Comparison of ENCODE assay signal across 1 cellular context in genomic region chr19:46728693-46729339, GRCh38.
TF ChIP-seq lines count a peak whose summit lies in the region.

No MANE protein-coding gene starts in this region.

TF ChIP-seq in K562, 482 proteins besides CTCF, POLR2A, EP300 and RAD21 (continued from another document):
- TF ChIP-seq, protein P1, sequence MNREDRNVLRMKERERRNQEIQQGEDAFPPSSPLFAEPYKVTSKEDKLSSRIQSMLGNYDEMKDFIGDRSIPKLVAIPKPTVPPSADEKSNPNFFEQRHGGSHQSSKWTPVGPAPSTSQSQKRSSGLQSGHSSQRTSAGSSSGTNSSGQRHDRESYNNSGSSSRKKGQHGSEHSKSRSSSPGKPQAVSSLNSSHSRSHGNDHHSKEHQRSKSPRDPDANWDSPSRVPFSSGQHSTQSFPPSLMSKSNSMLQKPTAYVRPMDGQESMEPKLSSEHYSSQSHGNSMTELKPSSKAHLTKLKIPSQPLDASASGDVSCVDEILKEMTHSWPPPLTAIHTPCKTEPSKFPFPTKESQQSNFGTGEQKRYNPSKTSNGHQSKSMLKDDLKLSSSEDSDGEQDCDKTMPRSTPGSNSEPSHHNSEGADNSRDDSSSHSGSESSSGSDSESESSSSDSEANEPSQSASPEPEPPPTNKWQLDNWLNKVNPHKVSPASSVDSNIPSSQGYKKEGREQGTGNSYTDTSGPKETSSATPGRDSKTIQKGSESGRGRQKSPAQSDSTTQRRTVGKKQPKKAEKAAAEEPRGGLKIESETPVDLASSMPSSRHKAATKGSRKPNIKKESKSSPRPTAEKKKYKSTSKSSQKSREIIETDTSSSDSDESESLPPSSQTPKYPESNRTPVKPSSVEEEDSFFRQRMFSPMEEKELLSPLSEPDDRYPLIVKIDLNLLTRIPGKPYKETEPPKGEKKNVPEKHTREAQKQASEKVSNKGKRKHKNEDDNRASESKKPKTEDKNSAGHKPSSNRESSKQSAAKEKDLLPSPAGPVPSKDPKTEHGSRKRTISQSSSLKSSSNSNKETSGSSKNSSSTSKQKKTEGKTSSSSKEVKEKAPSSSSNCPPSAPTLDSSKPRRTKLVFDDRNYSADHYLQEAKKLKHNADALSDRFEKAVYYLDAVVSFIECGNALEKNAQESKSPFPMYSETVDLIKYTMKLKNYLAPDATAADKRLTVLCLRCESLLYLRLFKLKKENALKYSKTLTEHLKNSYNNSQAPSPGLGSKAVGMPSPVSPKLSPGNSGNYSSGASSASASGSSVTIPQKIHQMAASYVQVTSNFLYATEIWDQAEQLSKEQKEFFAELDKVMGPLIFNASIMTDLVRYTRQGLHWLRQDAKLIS (CRISPR knock-in tag; IDR thresholded peaks at IDR 0.05) = no peak
- TF ChIP-seq ZNF408 (CRISPR knock-in tag; IDR thresholded peaks at IDR 0.05; ENCODE audit: low read depth) (no peak), C11orf30 (IDR thresholded peaks at IDR 0.05; ENCODE audit: low read depth) (no peak), CUX1 (CRISPR knock-in tag; IDR thresholded peaks at IDR 0.05) (no peak), FIP1L1 (IDR thresholded peaks at IDR 0.05; ENCODE audit: low read depth, low read length, poor library complexity, severe bottlenecking) (no peak), ZNF146 (CRISPR knock-in tag; IDR thresholded peaks at IDR 0.05; ENCODE audit: unreplicated experiment) (no peak), BRF1 (IDR thresholded peaks at IDR 0.05; ENCODE audit: borderline replicate concordance, extremely low read depth, insufficient read length) (no peak), PYGO2 (tag; IDR thresholded peaks at IDR 0.05) (no peak), ZC3H4 (CRISPR knock-in tag; IDR thresholded peaks at IDR 0.05; ENCODE audit: borderline replicate concordance) (no peak), POLR2AphosphoS5 (IDR thresholded peaks at IDR 0.05; ENCODE audit: control insufficient read depth, insufficient read depth, low read depth, low read length) (0 out of 2 replicates have a peak, but pooled peaks have one; percentile 17), ZFP30 (CRISPR knock-in tag; IDR thresholded peaks at IDR 0.05; ENCODE audit: borderline replicate concordance) (no peak), HNRNPUL1 (IDR thresholded peaks at IDR 0.05; ENCODE audit: low read length) (no peak), ZFP91 (CRISPR knock-in tag; IDR thresholded peaks at IDR 0.05) (no peak), NCOA1 (IDR thresholded peaks at IDR 0.05; ENCODE audit: low read depth) (no peak), ZNF232 (CRISPR knock-in tag; IDR thresholded peaks at IDR 0.05) (no peak), ZNF77 (CRISPR knock-in tag; IDR thresholded peaks at IDR 0.05) (no peak), SMC3 (conservative IDR thresholded peaks at IDR 0.05; ENCODE audit: insufficient read depth, low read depth, low read length) (peak; percentile 73), CSDE1 (IDR thresholded peaks at IDR 0.05) (no peak), CEBPG (CRISPR knock-in tag; IDR thresholded peaks at IDR 0.05) (no peak), CEBPG (tag; conservative IDR thresholded peaks at IDR 0.05 in 1 of 2, IDR thresholded peaks at IDR 0.05 in 1 of 2) (no peak), POLR2H (tag; IDR thresholded peaks at IDR 0.05; ENCODE audit: low read depth) (no peak), ZBTB9 (CRISPR knock-in tag; IDR thresholded peaks at IDR 0.05) (no peak), NR2F6 (CRISPR knock-in tag; IDR thresholded peaks at IDR 0.05) (no peak), SAP30 (IDR thresholded peaks at IDR 0.05; ENCODE audit: borderline replicate concordance, insufficient read depth, low read depth, low read length, poor library complexity, severe bottlenecking) (no peak), ZBED1 (IDR thresholded peaks at IDR 0.05) (no peak), FOXM1 (IDR thresholded peaks at IDR 0.05; ENCODE audit: low read depth) (no peak), FOXM1 (CRISPR knock-in tag; IDR thresholded peaks at IDR 0.05; ENCODE audit: low read depth) (no peak)
- TF ChIP-seq, protein P2, sequence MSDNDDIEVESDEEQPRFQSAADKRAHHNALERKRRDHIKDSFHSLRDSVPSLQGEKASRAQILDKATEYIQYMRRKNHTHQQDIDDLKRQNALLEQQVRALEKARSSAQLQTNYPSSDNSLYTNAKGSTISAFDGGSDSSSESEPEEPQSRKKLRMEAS (CRISPR knock-in tag; IDR thresholded peaks at IDR 0.05) = 0 out of 2 replicates have a peak, but pooled peaks have one; percentile 17
TF ChIP-seq in K562: peak in this region for 23.
